ENCODE assay signal across 10 cellular contexts in genomic region chr17:35749560-35750412, GRCh38. TPM values are rescaled to one million over a fixed set of nuclear protein-coding genes. Genes with fewer than 3 reads are reported as not detected.
DNase-seq lines count a peak whose midpoint lies in the region; ATAC-seq, FAIRE-seq and TF ChIP-seq lines count a peak whose summit lies in the region.
"Had no signal": no experiment of that assay in that cellular context is flagged by ENCODE, and none has a peak within 500 bp of the region (broad histone marks: within the 10 kb centered on the region; RNA-seq: fewer than 3 reads in every experiment).

No MANE protein-coding gene starts in this region.

- peak overlapping the region; percentile 15; the same call in 1 of the 2 replicates for H3K4me3 ChIP-seq in DOHH2 (ENCODE audit: low read length)
- no peak overlapping the region for H3K4me3 ChIP-seq in keratinocyte (ENCODE audit: control insufficient read depth in 2 of 3, extremely low read depth in 1 of 3, insufficient read depth in 2 of 3, low read depth in 1 of 3, low read length in 3 of 3)
- no peak overlapping the region for H3K4me3 ChIP-seq in uterus
- H3K4me3 ChIP-seq: mucosa of descending colon had no signal

- no peaks in the 10 kb centered on the region for H3K36me3 ChIP-seq in DOHH2 (ENCODE audit: control insufficient read depth, low read length)
- no peaks in the 10 kb centered on the region for H3K36me3 ChIP-seq in keratinocyte (ENCODE audit: control insufficient read depth in 2 of 2, extremely low read depth in 1 of 2, insufficient read depth in 2 of 2, low read length in 2 of 2)
- H3K36me3 ChIP-seq in uterus = no peaks in the 10 kb centered on the region

- H3K27ac Mint-ChIP-seq in activated naive CD8-positive, alpha-beta T cell treated with anti-CD3 and anti-CD28 coated beads for 36 hours = peak overlapping the region; percentile 62

- H3K9me3 ChIP-seq in DOHH2 (ENCODE audit: control insufficient read depth, insufficient read depth, low read length) (no peaks in the 10 kb centered on the region), keratinocyte (ENCODE audit: control insufficient read depth, low read depth, low read length) (no peaks in the 10 kb centered on the region), uterus (no peaks in the 10 kb centered on the region)
- H3K9me3 ChIP-seq: mucosa of descending colon had no signal

- no peaks in the 10 kb centered on the region for H3K36me3 Mint-ChIP-seq in activated naive CD8-positive, alpha-beta T cell treated with anti-CD3 and anti-CD28 coated beads for 36 hours

- peak overlapping the region; percentile 33 for H2AFZ ChIP-seq in keratinocyte (ENCODE audit: control insufficient read depth, low read length)

- H3K9me3 Mint-ChIP-seq in activated naive CD8-positive, alpha-beta T cell treated with anti-CD3 and anti-CD28 coated beads for 36 hours = no peaks in the 10 kb centered on the region

- peak overlapping the region; percentile 67 for H3K4me3 Mint-ChIP-seq in activated naive CD8-positive, alpha-beta T cell treated with anti-CD3 and anti-CD28 coated beads for 36 hours

- no peak overlapping the region for H3K9ac ChIP-seq in keratinocyte (ENCODE audit: control insufficient read depth, extremely low read depth, insufficient read depth, low read length)

- no peak for FAIRE-seq in keratinocyte (lab: Jason Lieb, UNC)

- H3K4me1 Mint-ChIP-seq in activated naive CD8-positive, alpha-beta T cell treated with anti-CD3 and anti-CD28 coated beads for 36 hours = peaks cover 34% of the 10 kb centered on the region

- H3K27ac ChIP-seq in DOHH2 (ENCODE audit: low read depth, low read length) (no peak overlapping the region), keratinocyte (ENCODE audit: control insufficient read depth, insufficient read depth, low read length) (no peak overlapping the region), uterus (no peak overlapping the region)

- H3K27me3 ChIP-seq in DOHH2 (ENCODE audit: control insufficient read depth, low read length) (peaks cover 40% of the 10 kb centered on the region), keratinocyte (ENCODE audit: control insufficient read depth, extremely low read depth, insufficient read depth, low read length) (no peaks in the 10 kb centered on the region), uterus (peaks cover 5 to 11% of the 10 kb centered on the region in 2 donors)

- dilution Hi-C loops in keratinocyte (cut with MboI; ENCODE audit: extremely low pct_ligation_motif_present, low sequenced_read_pairs) = no loop called here

- intact Hi-C loops in uterus (cut with DNase I; ENCODE audit: low total_unique reads) = loop anchor here (5.0 kb wide), 2 partner anchors 137 to 432 kb away; no protein-coding TSS in a partner anchor

- H3K4me2 ChIP-seq in DOHH2 (ENCODE audit: low read length) (peak overlapping the region; percentile 20), keratinocyte (ENCODE audit: control insufficient read depth, extremely low read depth, insufficient read depth, low read depth, low read length) (peak overlapping the region; percentile 25)

- peak; percentile 65 for DNase-seq in AG08396 (ENCODE audit: low spot score)
- peak; percentile 46 for DNase-seq in activated naive CD8-positive, alpha-beta T cell treated with anti-CD3 and anti-CD28 coated beads for 36 hours
- no peak for DNase-seq in keratinocyte (ENCODE audit: low read depth, low spot score)
- no peak for DNase-seq in uterus
- DNase-seq in occipital lobe (lab: John Stamatoyannopoulos, UW) = no peak
- DNase-seq: mucosa of descending colon; stimulated activated CD4-positive, alpha-beta T cell treated with anti-CD3 and anti-CD28 coated beads, Interleukin-4, amount 100 ng/mL, for 4 hours had no signal

- H3K4me1 ChIP-seq in DOHH2 (ENCODE audit: control insufficient read depth, low read length) (peaks cover 7% of the 10 kb centered on the region), keratinocyte (ENCODE audit: control insufficient read depth, extremely low read depth, insufficient read depth, low read length) (peaks cover 28% of the 10 kb centered on the region), uterus (peaks cover 0 to 4% of the 10 kb centered on the region in 2 donors)

- H4K20me1 ChIP-seq in DOHH2 (ENCODE audit: control insufficient read depth, insufficient read depth, low read depth, low read length) = no peaks in the 10 kb centered on the region
- no peaks in the 10 kb centered on the region for H4K20me1 ChIP-seq in keratinocyte (ENCODE audit: control insufficient read depth, extremely low read depth, insufficient read depth, low read length)

- no peaks in the 10 kb centered on the region for H3F3A ChIP-seq in DOHH2 (ENCODE audit: control insufficient read depth, insufficient read depth)

- peaks cover 38% of the 10 kb centered on the region for H3K27me3 Mint-ChIP-seq in activated naive CD8-positive, alpha-beta T cell treated with anti-CD3 and anti-CD28 coated beads for 36 hours

- TF ChIP-seq CTCF in DOHH2 (IDR thresholded peaks at IDR 0.05; ENCODE audit: low read depth, low read length, poor library complexity, severe bottlenecking) (no peak), keratinocyte (optimal IDR thresholded peaks at IDR 0.05 in 1 of 3, IDR thresholded peaks at IDR 0.05 in 1 of 3, conservative IDR thresholded peaks at IDR 0.05 in 1 of 3; ENCODE audit: extremely low read depth in 1 of 3, insufficient read depth in 2 of 3, low read length in 3 of 3) (no peak), uterus (IDR thresholded peaks at IDR 0.05) (no peak)

- no peaks in the 10 kb centered on the region for H3K79me2 ChIP-seq in DOHH2 (ENCODE audit: control insufficient read depth, low read length)
- no peaks in the 10 kb centered on the region for H3K79me2 ChIP-seq in keratinocyte (ENCODE audit: control insufficient read depth, insufficient read depth, low read length)

- TF ChIP-seq POLR2A in uterus (IDR thresholded peaks at IDR 0.05) = no peak

- no peaks in the 10 kb centered on the region for H3K9me2 ChIP-seq in DOHH2 (replicated peaks; ENCODE audit: control insufficient read depth, low read length)

- peaks cover 3% of the 10 kb centered on the region for H3K9me1 ChIP-seq in keratinocyte (ENCODE audit: control insufficient read depth, extremely low read depth, insufficient read depth, low read length)

- ATAC-seq in HG03460 (IDR thresholded peaks at IDR 0.05; ENCODE audit: unreplicated experiment) = no peak
- ATAC-seq: mucosa of descending colon had no signal

RNA-seq across cellular contexts. Expression of gene GAS2L2, which starts 3.3 kb away (rescaled TPM):
- under 1 TPM; 0.40 to 0.43 TPM for total RNA-seq in activated naive CD8-positive, alpha-beta T cell treated with anti-CD3 and anti-CD28 coated beads for 36 hours
- polyA plus RNA-seq in keratinocyte = 0.02 to 0.05 TPM (median 0.05 TPM) in 3 replicates
- polyA plus RNA-seq in keratinocyte (2011; ENCODE audit: low read depth) = not detected
- polyA plus RNA-seq in keratinocyte (2011; cell fraction: cytosol; rRNA removed) = 0.05 TPM in 1 of 2 replicates, not detected in the other
- polyA plus RNA-seq in keratinocyte (2011; cell fraction: nucleus; rRNA removed) = 0.14 TPM in 1 of 2 replicates, not detected in the other
- polyA plus RNA-seq in keratinocyte (2012; ENCODE audit: low replicate concordance) = 0.05 TPM in 1 of 2 replicates, not detected in the other
- polyA minus RNA-seq in keratinocyte = not detected in 3 replicates
- not detected for polyA minus RNA-seq in keratinocyte (2011; cell fraction: cytosol; rRNA and poly(A)+ RNA removed)
- polyA minus RNA-seq in keratinocyte (2011; cell fraction: nucleus; rRNA and poly(A)+ RNA removed) = not detected in 2 replicates
- total RNA-seq in uterus = under 1 TPM in 1 of 4 donors, not detected in 3; 0.69 TPM
- 0.16 TPM for total RNA-seq in occipital lobe
- total RNA-seq: epithelial cell of proximal tubule, mucosa of descending colon had no signal

RNA-seq across cellular contexts. Expression of gene C17orf50, which starts 10.9 kb away (rescaled TPM):
- total RNA-seq in activated naive CD8-positive, alpha-beta T cell treated with anti-CD3 and anti-CD28 coated beads for 36 hours = not detected
- not detected in 3 replicates for polyA plus RNA-seq in keratinocyte
- polyA plus RNA-seq in keratinocyte (2011; ENCODE audit: low read depth) = not detected
- polyA plus RNA-seq in keratinocyte (2011; cell fraction: cytosol; rRNA removed) = not detected in 2 replicates
- polyA plus RNA-seq in keratinocyte (2011; cell fraction: nucleus; rRNA removed) = not detected in 2 replicates
- polyA plus RNA-seq in keratinocyte (2012; ENCODE audit: low replicate concordance) = not detected in 2 replicates
- polyA minus RNA-seq in keratinocyte = not detected in 3 replicates
- polyA minus RNA-seq in keratinocyte (2011; cell fraction: cytosol; rRNA and poly(A)+ RNA removed) = not detected
- polyA minus RNA-seq in keratinocyte (2011; cell fraction: nucleus; rRNA and poly(A)+ RNA removed) = not detected in 2 replicates
- total RNA-seq in uterus (not detected), occipital lobe (not detected)
- total RNA-seq: mucosa of descending colon had no signal

RNA-seq across cellular contexts. Expression of gene RASL10B, which starts 18.3 kb away (rescaled TPM):
- total RNA-seq in activated naive CD8-positive, alpha-beta T cell treated with anti-CD3 and anti-CD28 coated beads for 36 hours = 1 to 10 TPM; 2.5 to 2.6 TPM
- 0.07 to 0.32 TPM (median 0.30 TPM) in 3 replicates for polyA plus RNA-seq in keratinocyte
- not detected for polyA plus RNA-seq in keratinocyte (2011; ENCODE audit: low read depth)
- 0.16 and 0.34 TPM in 2 replicates for polyA plus RNA-seq in keratinocyte (2011; cell fraction: cytosol; rRNA removed)
- 0.13 and 0.31 TPM in 2 replicates for polyA plus RNA-seq in keratinocyte (2011; cell fraction: nucleus; rRNA removed)
- 0.07 and 0.13 TPM in 2 replicates for polyA plus RNA-seq in keratinocyte (2012; ENCODE audit: low replicate concordance)
- 0.32 to 0.96 TPM in 2 of 3 replicates, not detected in the other for polyA minus RNA-seq in keratinocyte
- polyA minus RNA-seq in keratinocyte (2011; cell fraction: cytosol; rRNA and poly(A)+ RNA removed) = not detected
- 0.21 and 1.6 TPM in 2 replicates for polyA minus RNA-seq in keratinocyte (2011; cell fraction: nucleus; rRNA and poly(A)+ RNA removed)
- total RNA-seq in uterus = 1 to 10 TPM in 3 of 4 donors, under 1 TPM in 1; 0.77 to 5.6 (median 3.3) TPM
- 5.1 TPM for total RNA-seq in occipital lobe

RNA-seq across cellular contexts. Expression of gene MMP28, which starts 45.7 kb away (rescaled TPM):
- under 1 TPM; 0.21 to 0.50 TPM for total RNA-seq in activated naive CD8-positive, alpha-beta T cell treated with anti-CD3 and anti-CD28 coated beads for 36 hours
- 13.7 to 43.5 TPM (median 21.3 TPM) in 3 replicates for polyA plus RNA-seq in keratinocyte
- 11.1 TPM for polyA plus RNA-seq in keratinocyte (2011; ENCODE audit: low read depth)
- polyA plus RNA-seq in keratinocyte (2011; cell fraction: cytosol; rRNA removed) = 26.2 and 27.8 TPM in 2 replicates
- polyA plus RNA-seq in keratinocyte (2011; cell fraction: nucleus; rRNA removed) = 31.1 and 34.2 TPM in 2 replicates
- 12.5 and 33.7 TPM in 2 replicates for polyA plus RNA-seq in keratinocyte (2012; ENCODE audit: low replicate concordance)
- polyA minus RNA-seq in keratinocyte = 15.4 to 22.9 TPM (median 19.7 TPM) in 3 replicates
- polyA minus RNA-seq in keratinocyte (2011; cell fraction: cytosol; rRNA and poly(A)+ RNA removed) = 30.5 TPM
- 16.4 and 28.5 TPM in 2 replicates for polyA minus RNA-seq in keratinocyte (2011; cell fraction: nucleus; rRNA and poly(A)+ RNA removed)
- total RNA-seq in uterus = 10 to 100 TPM in 3 of 4 donors, 1 to 10 TPM in 1; 2.9 to 58.4 (median 11.0) TPM
- total RNA-seq in occipital lobe = 8.9 TPM
- total RNA-seq: epithelial cell of proximal tubule had no signal

RNA-seq across cellular contexts. Expression of gene TAF15, which starts 59.5 kb away (rescaled TPM):
- total RNA-seq in activated naive CD8-positive, alpha-beta T cell treated with anti-CD3 and anti-CD28 coated beads for 36 hours = 100 to 1,000 TPM; 306 to 317 TPM
- 30.8 to 101 TPM (median 57.1 TPM) in 3 replicates for polyA plus RNA-seq in keratinocyte
- 70.6 TPM for polyA plus RNA-seq in keratinocyte (2011; ENCODE audit: low read depth)
- polyA plus RNA-seq in keratinocyte (2011; cell fraction: cytosol; rRNA removed) = 51.2 and 73.6 TPM in 2 replicates
- 129 and 135 TPM in 2 replicates for polyA plus RNA-seq in keratinocyte (2011; cell fraction: nucleus; rRNA removed)
- polyA plus RNA-seq in keratinocyte (2012; ENCODE audit: low replicate concordance) = 73.0 and 224 TPM in 2 replicates
- 35.9 to 87.8 TPM (median 52.5 TPM) in 3 replicates for polyA minus RNA-seq in keratinocyte
- polyA minus RNA-seq in keratinocyte (2011; cell fraction: cytosol; rRNA and poly(A)+ RNA removed) = 35.7 TPM
- 65.9 and 122 TPM in 2 replicates for polyA minus RNA-seq in keratinocyte (2011; cell fraction: nucleus; rRNA and poly(A)+ RNA removed)
- total RNA-seq in uterus (100 to 1,000 TPM in 3 of 4 donors, 10 to 100 TPM in 1; 68.5 to 167 (median 113) TPM), occipital lobe (72.8 TPM)

Comparison
In these comparisons a context has a peak if more than half of its experiments do, and no peak if none do; other contexts are left out.
1. DNase-seq: peak in AG08396 (single experiment) and activated naive CD8-positive, alpha-beta T cell treated with anti-CD3 and anti-CD28 coated beads for 36 hours (single experiment); none in keratinocyte (single experiment), uterus (0 of 2) and occipital lobe (single experiment).